In genomic region chrX:119340606-119341205, GRCh38 we compare ENCODE assay signal across 21 cellular contexts.
"Had no signal": no experiment of that assay in that cellular context is flagged by ENCODE, and none has a peak within 500 bp of the region (broad histone marks: within the 10 kb centered on the region; RNA-seq: fewer than 3 reads in every experiment).

No MANE protein-coding gene starts in this region.

- H3K9me3 ChIP-seq: gastroesophageal sphincter, lower lobe of right lung, mucosa of descending colon had no signal

- DNase-seq: dermis blood vessel endothelial cell; dorsolateral prefrontal cortex; effector CD4-positive, alpha-beta T cell; effector memory CD4-positive, alpha-beta T cell; foreskin keratinocyte; heart right ventricle; hippocampal formation; immature natural killer cell; islet precursor cell; kidney; kidney glomerular epithelial cell; left colon; left ventricle myocardium superior; lower lobe of right lung; mesenchymal stem cell; mucosa of descending colon; naive B cell; naive thymus-derived CD8-positive, alpha-beta T cell had no signal

- H3K4me1 ChIP-seq: esophagus muscularis mucosa, foreskin keratinocyte, gastroesophageal sphincter, heart right ventricle, lower lobe of right lung had no signal

- H3K36me3 ChIP-seq: esophagus muscularis mucosa, gastroesophageal sphincter, heart right ventricle, lower lobe of right lung had no signal

- H3K4me3 ChIP-seq: coronary artery, dorsolateral prefrontal cortex, esophagus muscularis mucosa, gastroesophageal sphincter, heart right ventricle, lower lobe of right lung, mucosa of descending colon had no signal

- H3K27ac ChIP-seq: coronary artery, dorsolateral prefrontal cortex, esophagus muscularis mucosa, foreskin keratinocyte, gastroesophageal sphincter, heart right ventricle, lower lobe of right lung had no signal
